Comparison of ENCODE assay signal across 9 cellular contexts in the genomic region with DNA sequence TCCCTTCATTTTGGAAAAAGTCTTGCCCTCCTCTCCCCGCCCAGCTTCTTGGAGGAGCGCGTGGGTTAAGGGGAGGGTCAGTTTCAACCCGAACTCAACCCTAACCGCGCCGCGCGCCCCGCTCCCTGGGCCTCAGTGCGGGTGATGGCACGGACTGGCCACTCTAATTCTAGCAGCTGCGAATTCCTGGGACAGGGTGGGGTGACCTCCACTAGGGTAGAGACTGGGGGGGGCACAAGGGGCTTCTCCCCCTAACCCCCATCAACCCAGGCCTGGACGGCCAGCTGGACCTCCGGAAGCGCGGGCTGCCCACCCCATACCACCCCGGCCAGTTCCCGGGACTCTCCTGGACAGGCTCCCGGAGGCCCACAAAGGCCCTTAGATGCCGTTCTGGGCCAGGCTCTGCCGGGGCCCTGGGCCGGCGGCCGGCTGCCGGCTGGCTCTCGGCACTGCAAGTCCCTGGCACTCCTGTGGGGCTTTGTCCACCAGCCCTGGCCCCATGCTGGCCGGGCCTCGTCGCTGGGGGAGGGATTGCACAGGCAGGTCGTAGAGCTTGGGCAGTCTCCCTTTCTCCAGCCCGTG. TPM values are rescaled to one million over a fixed set of nuclear protein-coding genes. Genes with fewer than 3 reads are reported as not detected.
DNase-seq lines count a peak whose midpoint lies in the region; ATAC-seq, FAIRE-seq and TF ChIP-seq lines count a peak whose summit lies in the region.
"Had no signal": no experiment of that assay in that cellular context is flagged by ENCODE, and none has a peak within 500 bp of the region (broad histone marks: within the 10 kb centered on the region; RNA-seq: fewer than 3 reads in every experiment).

No MANE protein-coding gene starts in this region.

- DNase-seq in HFFc6 (no peak), breast epithelium (ENCODE audit: low spot score in 2 of 2) (peak in 1 of 2 donors; percentile 35), kidney (no peak), NCI-H128 (lab: John Stamatoyannopoulos, UW; ENCODE audit: unreplicated experiment) (no peak), COR-L47 (lab: John Stamatoyannopoulos, UW) (no peak)

- peak overlapping the region; percentile 69 to 84 for H3K27ac ChIP-seq in breast epithelium
- no peak overlapping the region for H3K27ac ChIP-seq in kidney (ENCODE audit: low read depth in 2 of 2, low read length in 2 of 2)

- no peak for FAIRE-seq in kidney (lab: Jason Lieb, UNC)

- H3K4me1 ChIP-seq in breast epithelium (no peaks in the 10 kb centered on the region), kidney (ENCODE audit: control insufficient read depth in 1 of 2, insufficient read depth in 1 of 2, low read depth in 1 of 2, low read length in 2 of 2) (peaks cover 0 to 2% of the 10 kb centered on the region in 2 donors)

- no peaks in the 10 kb centered on the region for H3K36me3 Mint-ChIP-seq in HFFc6 (ENCODE audit: low read depth)
- H3K36me3 Mint-ChIP-seq in stimulated activated memory B cell treated with anti-CD40 and anti-IgM and Interleukin-4, amounts not matched to agents 10 μg/mL and 1 μg/mL and 100 μg/mL, for 72 hours = no peaks in the 10 kb centered on the region

- ATAC-seq in stimulated activated memory B cell treated with anti-CD40 and anti-IgM and Interleukin-4, amounts not matched to agents 10 μg/mL and 1 μg/mL and 100 μg/mL, for 72 hours = peak; percentile 1
- ATAC-seq in GM21381 (IDR thresholded peaks at IDR 0.05; ENCODE audit: unreplicated experiment) (no peak), HG02798 (IDR thresholded peaks at IDR 0.05; ENCODE audit: poor library complexity, unreplicated experiment) (no peak)

- peaks cover 32% of the 10 kb centered on the region for H3K27me3 Mint-ChIP-seq in HFFc6 (ENCODE audit: insufficient read depth)
- peaks cover 46% of the 10 kb centered on the region for H3K27me3 Mint-ChIP-seq in stimulated activated memory B cell treated with anti-CD40 and anti-IgM and Interleukin-4, amounts not matched to agents 10 μg/mL and 1 μg/mL and 100 μg/mL, for 72 hours

- no peak overlapping the region for H3K27ac Mint-ChIP-seq in HFFc6
- H3K27ac Mint-ChIP-seq in stimulated activated memory B cell treated with anti-CD40 and anti-IgM and Interleukin-4, amounts not matched to agents 10 μg/mL and 1 μg/mL and 100 μg/mL, for 72 hours = no peak overlapping the region

- H3K4me3 Mint-ChIP-seq in HFFc6 = peak overlapping the region; percentile 91; the same call in 1 of the 2 replicates
- H3K4me3 Mint-ChIP-seq in stimulated activated memory B cell treated with anti-CD40 and anti-IgM and Interleukin-4, amounts not matched to agents 10 μg/mL and 1 μg/mL and 100 μg/mL, for 72 hours = peak overlapping the region; percentile 17

- no peaks in the 10 kb centered on the region for H3K9me3 Mint-ChIP-seq in HFFc6
- H3K9me3 Mint-ChIP-seq in stimulated activated memory B cell treated with anti-CD40 and anti-IgM and Interleukin-4, amounts not matched to agents 10 μg/mL and 1 μg/mL and 100 μg/mL, for 72 hours = no peaks in the 10 kb centered on the region

- H3K4me3 ChIP-seq in breast epithelium = peak overlapping the region; percentile 54 to 74 (median 61)
- peak overlapping the region; percentile 10 to 43 for H3K4me3 ChIP-seq in kidney (ENCODE audit: low read length in 2 of 2)

- H3K9me3 ChIP-seq in breast epithelium = no peaks in the 10 kb centered on the region
- H3K9me3 ChIP-seq in kidney (ENCODE audit: control insufficient read depth in 1 of 2, low read length in 2 of 2) = no peaks in the 10 kb centered on the region

- intact Hi-C loops in breast epithelium (cut with DNase I; ENCODE audit: low total_unique reads) = loop anchor here (5.0 to 10.0 kb wide), 2 partner anchors 59 to 366 kb away; no protein-coding TSS in a partner anchor
- intact Hi-C loops in kidney (cut with DNase I) = loop anchor here (5.0 kb wide), 1 partner anchor 179 kb away; no protein-coding TSS in a partner anchor

- TF ChIP-seq CTCF in HFFc6 (IDR thresholded peaks at IDR 0.05) (no peak), breast epithelium (IDR thresholded peaks at IDR 0.05) (no peak), kidney (IDR thresholded peaks at IDR 0.05; ENCODE audit: borderline replicate concordance, extremely low read depth, insufficient read depth) (no peak)

- no peaks in the 10 kb centered on the region for H3K36me3 ChIP-seq in breast epithelium
- no peaks in the 10 kb centered on the region for H3K36me3 ChIP-seq in kidney (ENCODE audit: control insufficient read depth in 1 of 2, insufficient read depth in 2 of 2, low read length in 2 of 2)

- no peak for TF ChIP-seq POLR2A in breast epithelium (IDR thresholded peaks at IDR 0.05)

- H3K4me1 Mint-ChIP-seq in HFFc6 (ENCODE audit: low read depth) = no peaks in the 10 kb centered on the region
- no peaks in the 10 kb centered on the region for H3K4me1 Mint-ChIP-seq in stimulated activated memory B cell treated with anti-CD40 and anti-IgM and Interleukin-4, amounts not matched to agents 10 μg/mL and 1 μg/mL and 100 μg/mL, for 72 hours

- H3K9ac ChIP-seq in kidney (ENCODE audit: low read length in 2 of 2) = no peak overlapping the region

- H3K27me3 ChIP-seq in breast epithelium = no peaks in the 10 kb centered on the region

RNA-seq across cellular contexts. Expression of a gene that starts 7.2 kb away (rescaled TPM):
- under 1 TPM in 5 of 6 experiments, not detected in 1; 0.02 to 0.14 (median 0.07) TPM for total RNA-seq in HFFc6 (2021; fragmentation: NEBNext Ultra II Directional; extraction: Animal tissue kit (Norgen Biotek cat#: 25700))
- total RNA-seq in breast epithelium = 1 to 10 TPM in 1 of 3 donors, under 1 TPM in 1, not detected in 1; 0.66 to 1.8 TPM
- 0.13 TPM for total RNA-seq in kidney
- polyA plus RNA-seq in kidney (ENCODE audit: insufficient read depth, low read depth, low replicate concordance) = 0.09 TPM
- polyA plus RNA-seq: liver had no signal

Comparison
In these comparisons a context has a peak if more than half of its experiments do, and no peak if none do; other contexts are left out.
1. H3K27ac ChIP-seq: peak in breast epithelium (2 of 2); none in kidney (0 of 2).